8 cellular contexts compared by ENCODE assay signal in genomic region chr19:16542045-16542893, GRCh38. TPM values are rescaled to one million over a fixed set of nuclear protein-coding genes. Genes with fewer than 3 reads are reported as not detected.
DNase-seq lines count a peak whose midpoint lies in the region; ATAC-seq and TF ChIP-seq lines count a peak whose summit lies in the region.

Gene CHERP, minus strand, starts transcription at chr19:16542437. Its CDS starts 59 bp downstream, at chr19:16542378.

- peak; percentile 66 for ATAC-seq in HG02610 (IDR thresholded peaks at IDR 0.05; ENCODE audit: unreplicated experiment)
- ATAC-seq in SK-N-SH treated with all-trans-retinoic acid at 6 μM for 48 hours = peak; percentile 84

- H3K27ac ChIP-seq in temporal lobe (ENCODE audit: low read depth, low read length) = peak within 1 kb of the TSS; percentile 73

- H3K4me3 Mint-ChIP-seq in activated naive CD4-positive, alpha-beta T cell treated with anti-CD3 and anti-CD28 coated beads, Interleukin-2, amount 50 U/mL, for 24 hours = peak within 1 kb of the TSS; percentile 95

- peak within 1 kb of the TSS; percentile 93 for H3K27ac Mint-ChIP-seq in activated naive CD4-positive, alpha-beta T cell treated with anti-CD3 and anti-CD28 coated beads, Interleukin-2, amount 50 U/mL, for 24 hours

- no peaks in the 10 kb centered on the region for H3K9me3 Mint-ChIP-seq in activated naive CD4-positive, alpha-beta T cell treated with anti-CD3 and anti-CD28 coated beads, Interleukin-2, amount 50 U/mL, for 24 hours

- H3K4me3 ChIP-seq in GM08714 (ENCODE audit: low read length) = peak within 1 kb of the TSS; percentile 87

- H3K36me3 Mint-ChIP-seq in activated naive CD4-positive, alpha-beta T cell treated with anti-CD3 and anti-CD28 coated beads, Interleukin-2, amount 50 U/mL, for 24 hours = peaks cover 11% of the 10 kb centered on the region

- peaks cover 48% of the 10 kb centered on the region for H3K4me1 Mint-ChIP-seq in activated naive CD4-positive, alpha-beta T cell treated with anti-CD3 and anti-CD28 coated beads, Interleukin-2, amount 50 U/mL, for 24 hours

- H3K27me3 Mint-ChIP-seq in activated naive CD4-positive, alpha-beta T cell treated with anti-CD3 and anti-CD28 coated beads, Interleukin-2, amount 50 U/mL, for 24 hours = no peaks in the 10 kb centered on the region

- DNase-seq in NCI-H1092 treated with DMSO at 0.1 percent for 48 hours (lab: John Stamatoyannopoulos, UW) = peak; percentile 95
- DNase-seq in glomerular endothelial cell (ENCODE audit: extremely low read depth, low read depth, low spot score) = no peak
- DNase-seq in occipital lobe (lab: John Stamatoyannopoulos, UW) = peak; percentile 86

TF ChIP-seq in SK-N-SH treated with all-trans-retinoic acid at 6 μM for 48 hours, 23 proteins besides CTCF, POLR2A, EP300 and RAD21:
- no peak for TF ChIP-seq TCF4 (CRISPR knock-in tag; IDR thresholded peaks at IDR 0.05; ENCODE audit: borderline replicate concordance)
- TF ChIP-seq TSHZ2 (CRISPR knock-in tag; IDR thresholded peaks at IDR 0.05) = no peak
- no peak for TF ChIP-seq CSRNP3 (CRISPR knock-in tag; IDR thresholded peaks at IDR 0.05)
- TF ChIP-seq RARB (CRISPR knock-in tag; IDR thresholded peaks at IDR 0.05) = no peak
- no peak for TF ChIP-seq ZNF8 (CRISPR knock-in tag; IDR thresholded peaks at IDR 0.05)
- TF ChIP-seq ARNTL (CRISPR knock-in tag; IDR thresholded peaks at IDR 0.05; ENCODE audit: borderline replicate concordance, low read depth) = no peak
- TF ChIP-seq OSR1 (CRISPR knock-in tag; IDR thresholded peaks at IDR 0.05) = no peak
- TF ChIP-seq ESRRG (CRISPR knock-in tag; IDR thresholded peaks at IDR 0.05) = no peak
- TF ChIP-seq ZNF70 (CRISPR knock-in tag; IDR thresholded peaks at IDR 0.05) = no peak
- no peak for TF ChIP-seq ZNF565 (CRISPR knock-in tag; conservative IDR thresholded peaks at IDR 0.05; ENCODE audit: low read depth)
- TF ChIP-seq POU6F1 (CRISPR knock-in tag; IDR thresholded peaks at IDR 0.05; ENCODE audit: borderline replicate concordance, low read depth) = no peak
- no peak for TF ChIP-seq ZFP30 (CRISPR knock-in tag; IDR thresholded peaks at IDR 0.05)
- no peak for TF ChIP-seq CSDC2 (CRISPR knock-in tag; IDR thresholded peaks at IDR 0.05)
- TF ChIP-seq TOX (CRISPR knock-in tag; IDR thresholded peaks at IDR 0.05; ENCODE audit: borderline replicate concordance) = no peak
- no peak for TF ChIP-seq SNAI2 (CRISPR knock-in tag; IDR thresholded peaks at IDR 0.05)
TF ChIP-seq in SK-N-SH treated with all-trans-retinoic acid at 6 μM for 48 hours: peak in this region for 0.

RNA-seq across cellular contexts. Expression of gene CHERP, which starts in this region (rescaled TPM):
- total RNA-seq in glomerular endothelial cell (9.8 and 22.3 TPM in 2 replicates), occipital lobe (4.4 TPM), temporal lobe (15.0 TPM)
